In the genomic region with DNA sequence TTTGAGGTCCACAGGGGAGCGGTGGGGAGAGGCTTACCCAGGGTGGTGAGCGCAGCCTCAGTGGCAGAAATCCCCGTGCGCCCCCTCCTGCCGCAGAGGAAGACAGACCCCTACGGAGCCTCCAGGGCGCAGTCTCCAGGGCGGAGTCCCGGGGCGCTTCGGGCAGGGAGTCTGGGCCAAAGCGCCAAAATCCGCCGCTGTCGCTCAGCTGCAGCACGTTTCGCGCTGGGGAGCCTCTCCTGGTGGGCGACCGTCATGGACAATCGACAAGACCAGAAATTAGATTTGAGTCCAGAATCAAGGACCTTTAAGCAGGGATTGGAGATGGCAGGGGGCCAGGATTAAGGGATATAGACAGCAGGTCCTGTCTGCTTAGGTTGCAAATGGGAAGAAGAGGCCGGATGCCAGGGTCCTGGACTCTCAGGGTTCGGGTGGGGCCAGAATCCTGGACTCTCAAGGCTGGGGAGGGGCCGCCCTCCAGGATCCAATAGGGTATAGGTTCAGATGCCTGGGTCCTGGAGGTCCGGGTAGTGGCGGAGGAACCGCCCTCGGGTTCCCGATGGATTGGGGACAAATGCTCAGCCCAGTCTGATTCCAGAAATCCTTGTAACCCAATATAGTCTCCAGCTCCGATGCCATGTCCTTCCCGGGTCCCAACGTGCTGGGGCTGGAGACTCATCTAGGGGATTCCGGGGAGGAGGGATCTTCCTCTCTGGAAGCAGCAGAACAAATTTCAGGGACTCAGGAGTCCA, we compare ENCODE assay signal across 1 cellular context.
TF ChIP-seq lines count a peak whose summit lies in the region.

No MANE protein-coding gene starts in this region.

TF ChIP-seq in GM23338, 12 proteins besides CTCF, POLR2A, EP300 and RAD21 (continued from another document):
- no peak for TF ChIP-seq NANOG (IDR thresholded peaks at IDR 0.05; ENCODE audit: borderline replicate concordance)
TF ChIP-seq in GM23338: peak in this region for 1.
